ENCODE assay signal across 27 cellular contexts in the genomic region with DNA sequence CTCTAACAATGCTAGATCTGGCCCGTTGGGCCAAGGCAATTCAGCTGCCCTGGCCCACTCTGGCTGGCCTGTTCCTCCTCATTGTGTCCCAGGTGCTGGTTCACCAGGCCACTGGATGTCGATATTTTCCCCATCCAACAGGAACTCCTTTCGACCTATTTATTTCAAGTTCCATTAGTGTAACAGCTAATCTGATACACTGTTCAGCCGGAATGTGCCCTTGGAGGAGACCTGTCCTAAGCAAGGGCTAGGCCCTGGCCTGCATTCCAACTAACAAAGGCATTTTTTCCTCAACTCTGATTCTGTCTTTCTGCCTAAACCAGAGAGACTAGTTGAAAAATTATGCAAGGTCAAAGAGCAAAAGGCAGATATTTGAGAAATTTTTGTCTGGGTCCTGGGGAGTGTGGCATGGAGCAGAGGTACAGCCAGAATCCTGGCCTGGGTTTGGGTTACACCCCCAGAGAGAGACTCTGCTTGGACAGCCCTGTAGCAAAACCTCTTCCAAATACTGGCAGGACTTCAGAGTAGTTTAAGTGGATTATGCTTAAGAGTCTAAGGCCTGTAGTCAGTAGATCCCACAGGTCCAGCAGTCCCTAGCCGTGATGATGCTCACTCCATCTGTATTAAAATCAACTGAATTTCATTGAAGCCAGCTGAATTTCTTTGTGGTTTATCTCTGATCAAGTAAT. TPM values are rescaled to one million over a fixed set of nuclear protein-coding genes. Genes with fewer than 3 reads are reported as not detected.
DNase-seq lines count a peak whose midpoint lies in the region; ATAC-seq, FAIRE-seq and TF ChIP-seq lines count a peak whose summit lies in the region.
"Had no signal": no experiment of that assay in that cellular context is flagged by ENCODE, and none has a peak within 500 bp of the region (broad histone marks: within the 10 kb centered on the region; RNA-seq: fewer than 3 reads in every experiment).

No MANE protein-coding gene starts in this region.

- peak; percentile 39 for DNase-seq in HCEC 1CT
- peak; percentile 51 for DNase-seq in SK-N-DZ (ENCODE audit: low spot score)
- DNase-seq in left cardiac atrium = no peak
- peak; percentile 70 for DNase-seq in retina
- DNase-seq in NCI-H1930 (lab: John Stamatoyannopoulos, UW) = no peak
- DNase-seq in activated CD4-positive, alpha-beta T cell treated with anti-CD3 and anti-CD28 coated beads, Interleukin-2, amount 50 U/mL, for 48 hours = no peak
- no peak for DNase-seq in H54 (ENCODE audit: insufficient read length, low spot score)
- DNase-seq in CD1c-positive myeloid dendritic cell (ENCODE audit: extremely low spot score) = no peak
- DNase-seq: CD4-positive, alpha-beta T cell; NCI-H1048; NCI-H1417 treated with DMSO at 0.1 percent for 48 hours; NCI-H1694 treated with DMSO at 0.1 percent for 48 hours; NCI-H2081 treated with DMSO at 0.1 percent for 48 hours; NCI-H2171; NCI-H226; NCI-H510A; NCI-H69; PC-9; SHP77; T-helper 1 cell had no signal

- intact Hi-C loops in left cardiac atrium (cut with DNase I) = no loop called here

- TF ChIP-seq POLR2A in H54 (IDR thresholded peaks at IDR 0.05; ENCODE audit: low read depth, low read length) = no peak

- no peak for FAIRE-seq in H54 (lab: Jason Lieb, UNC)
- FAIRE-seq: A204.1, D721Med, G401.6, H1 had no signal

- ATAC-seq in left cardiac atrium = peak; percentile 74

RNA-seq across cellular contexts. Expression of a gene that starts 36.1 kb away (rescaled TPM):
- 33.0 and 36.6 TPM in 2 replicates for polyA plus RNA-seq in SK-N-DZ (2014; cell fraction: cytosol; rRNA removed)
- 15.9 and 28.6 TPM in 2 replicates for polyA plus RNA-seq in SK-N-DZ (2014; cell fraction: nucleus; rRNA removed)
- 1 to 10 TPM; 2.5 to 3.4 TPM for total RNA-seq in left cardiac atrium
- total RNA-seq: CD4-positive, alpha-beta T cell; PC-9; RPMI7951; SK-MEL-5 had no signal
- polyA plus RNA-seq: AG04450 had no signal

Comparison
In these comparisons a context has a peak if more than half of its experiments do, and no peak if none do; other contexts are left out.
1. DNase-seq: peak in HCEC 1CT (single experiment), SK-N-DZ (single experiment) and retina (single experiment); none in left cardiac atrium (single experiment), NCI-H1930 (0 of 2), activated CD4-positive, alpha-beta T cell treated with anti-CD3 and anti-CD28 coated beads, Interleukin-2, amount 50 U/mL, for 48 hours (0 of 2), H54 (single experiment) and CD1c-positive myeloid dendritic cell (single experiment).